In the genomic region with DNA sequence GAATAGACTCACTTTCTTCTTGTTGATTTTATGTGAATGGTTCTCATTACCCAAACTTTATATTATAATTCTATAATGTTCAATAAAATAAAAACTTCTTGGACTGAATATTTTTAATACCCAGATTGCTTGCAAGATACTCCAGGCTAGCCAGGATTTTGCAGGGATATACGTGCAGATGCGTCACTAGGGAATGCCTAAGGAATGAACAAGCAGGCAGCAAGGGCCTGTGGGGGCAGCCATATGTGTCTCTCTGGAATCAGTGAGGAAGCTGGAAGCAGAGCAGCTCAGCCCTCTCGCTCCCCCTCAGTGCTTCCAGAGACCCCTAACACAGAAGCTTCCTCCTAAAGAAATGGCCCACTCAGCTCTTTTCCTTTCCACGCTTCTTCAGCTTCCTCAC, we compare ENCODE assay signal across 21 cellular contexts.
"Had no signal": no experiment of that assay in that cellular context is flagged by ENCODE, and none has a peak within 500 bp of the region (broad histone marks: within the 10 kb centered on the region; RNA-seq: fewer than 3 reads in every experiment).

No MANE protein-coding gene starts in this region.

- H3K9ac ChIP-seq: neural progenitor cell, parathyroid adenoma had no signal

- DNase-seq: effector CD4-positive, alpha-beta T cell; endodermal cell; erythroblast; heart left ventricle; hippocampal formation; kidney glomerular epithelial cell; mammary epithelial cell; occipital lobe; retina; right lobe of liver; spleen; stimulated activated CD4-positive, alpha-beta T cell treated with anti-CD3 and anti-CD28 coated beads, Interleukin-15, amount 100 ng/mL, for 24 hours; stimulated activated CD4-positive, alpha-beta T cell treated with anti-CD3 and anti-CD28 coated beads, Interleukin-1b, Interleukin-23, amount 100 ng/mL, for 48 hours; stimulated activated CD4-positive, alpha-beta T cell treated with anti-CD3 and anti-CD28 coated beads, Interleukin-4, amount 100 ng/mL, for 24 hours; tibial artery had no signal

- H3K4me3 ChIP-seq: coronary artery, heart left ventricle, neural progenitor cell, prostate gland, right lobe of liver, spleen, tibial artery had no signal

- H3K9me3 ChIP-seq: prostate gland, right lobe of liver, tibial artery had no signal

- H3K27ac ChIP-seq: coronary artery, heart left ventricle, neural progenitor cell, parathyroid adenoma, prostate gland, right lobe of liver, spleen, tibial artery had no signal

- H3K4me2 ChIP-seq: neural progenitor cell had no signal

- ATAC-seq: heart left ventricle; natural killer cell treated with Interleukin-12 subunit alpha and Interleukin-12 subunit beta and Interleukin-15 and Interleukin-18, amount 100 ng/mL, for 72 hours; right lobe of liver; stimulated activated memory B cell treated with anti-CD40 and anti-IgM and Interleukin-4, amounts not matched to agents 10 μg/mL and 1 μg/mL and 100 μg/mL, for 72 hours had no signal

- H3K79me2 ChIP-seq: parathyroid adenoma had no signal

- H3K27me3 ChIP-seq: heart left ventricle, neural progenitor cell, right lobe of liver, spleen, tibial artery had no signal

- H3K36me3 ChIP-seq: heart left ventricle, neural progenitor cell, prostate gland, right lobe of liver, spleen, tibial artery had no signal

- H2AFZ ChIP-seq: neural progenitor cell, parathyroid adenoma had no signal

- H3K4me1 ChIP-seq: heart left ventricle, neural progenitor cell, parathyroid adenoma, prostate gland, right lobe of liver, spleen, tibial artery had no signal
